Comparison of ENCODE assay signal across 1 cellular context in genomic region chr4:108114503-108114902, GRCh38.
A peak's percentile ranks its signal among the peaks of the same experiment; 100 is the strongest.
TF ChIP-seq lines count a peak whose summit lies in the region.

No MANE protein-coding gene starts in this region.

TF ChIP-seq in K562, 482 proteins besides CTCF, POLR2A, EP300 and RAD21 (continued from another document):
- no peak for TF ChIP-seq UBTF (IDR thresholded peaks at IDR 0.05; ENCODE audit: borderline replicate concordance in 1 of 2, low read depth in 2 of 2, low read length in 2 of 2)
- TF ChIP-seq NCOA1 (IDR thresholded peaks at IDR 0.05; ENCODE audit: low read depth), result no peak
- no peak for TF ChIP-seq GMEB1 (CRISPR knock-in tag; IDR thresholded peaks at IDR 0.05)
- no peak for TF ChIP-seq MLX (CRISPR knock-in tag; conservative IDR thresholded peaks at IDR 0.05)
- TF ChIP-seq CCNT2 (IDR thresholded peaks at IDR 0.05; ENCODE audit: borderline replicate concordance, extremely low read depth, insufficient read length, low read depth, low read length), result no peak
- no peak for TF ChIP-seq DDX20 (tag; IDR thresholded peaks at IDR 0.05; ENCODE audit: low read depth)
- no peak for TF ChIP-seq ZKSCAN8 (CRISPR knock-in tag; IDR thresholded peaks at IDR 0.05)
- TF ChIP-seq MYC (IDR thresholded peaks at IDR 0.05; ENCODE audit: low read depth, low read length), result 0 out of 2 replicates have a peak, but pooled peaks have one; percentile 53
- no peak for TF ChIP-seq MYC (CRISPR knock-in tag; IDR thresholded peaks at IDR 0.05; ENCODE audit: borderline replicate concordance, low read depth)
- no peak for TF ChIP-seq ZBTB43 (CRISPR knock-in tag; IDR thresholded peaks at IDR 0.05)
- TF ChIP-seq ZNF592 (IDR thresholded peaks at IDR 0.05), result no peak
- no peak for TF ChIP-seq ATF6 (CRISPR knock-in tag; IDR thresholded peaks at IDR 0.05)
- TF ChIP-seq E2F4 (CRISPR knock-in tag; IDR thresholded peaks at IDR 0.05; ENCODE audit: low read depth), result no peak
- TF ChIP-seq TAF15 (IDR thresholded peaks at IDR 0.05; ENCODE audit: low read depth, low read length), result no peak
- peak; percentile 66; the same call in 1 of the 2 replicates for TF ChIP-seq MTA3 (IDR thresholded peaks at IDR 0.05; ENCODE audit: borderline replicate concordance)
TF ChIP-seq in K562: peak in this region for 97.
